ENCODE assay signal across 11 cellular contexts in the genomic region with DNA sequence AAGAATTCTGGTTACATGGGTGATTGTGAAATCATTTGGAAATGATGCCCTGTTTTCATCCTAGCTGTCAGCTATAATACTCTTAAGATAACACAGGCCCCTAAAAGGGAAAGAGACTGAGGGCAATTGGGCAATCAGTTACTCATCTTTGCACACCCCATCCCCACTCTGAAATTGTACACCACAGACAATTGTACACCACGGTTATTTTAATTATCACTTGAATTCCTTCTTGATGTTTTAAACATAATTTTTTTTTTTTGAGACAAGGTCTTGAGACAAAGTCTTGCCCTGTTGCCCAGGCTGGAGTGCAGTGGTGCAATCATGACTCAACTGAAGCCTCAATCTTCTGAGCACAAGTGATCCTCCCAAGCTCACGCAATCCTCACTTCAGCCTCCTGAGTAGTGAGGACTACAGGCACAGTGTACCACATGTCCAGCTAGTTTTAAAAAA.
DNase-seq lines count a peak whose midpoint lies in the region; ATAC-seq and TF ChIP-seq lines count a peak whose summit lies in the region.
"Had no signal": no experiment of that assay in that cellular context is flagged by ENCODE, and none has a peak within 500 bp of the region (broad histone marks: within the 10 kb centered on the region; RNA-seq: fewer than 3 reads in every experiment).

No MANE protein-coding gene starts in this region.

- no peak overlapping the region for H3K18ac ChIP-seq in IMR-90 (ENCODE audit: low read depth, low read length)

- dilution Hi-C loops in IMR-90 (cut with HindIII; ENCODE audit: low sequenced_read_pairs, unreplicated experiment), result no loop called here

- DNase-seq in IMR-90, result peak; percentile 69
- peak; percentile 72 for DNase-seq in astrocyte of the hippocampus (ENCODE audit: low read depth, low spot score)
- DNase-seq in hepatocyte (ENCODE audit: low spot score), result peak; percentile 56
- DNase-seq in tibial nerve (ENCODE audit: low spot score in 2 of 2), result peak in 1 of 2 donors; percentile 16
- no peak for DNase-seq in activated gamma-delta T cell treated with Interleukin-2 at 50 U/mL for 16 hours
- no peak for DNase-seq in GM13976 (ENCODE audit: low spot score)
- DNase-seq: activated T-cell treated with anti-CD3 and anti-CD28 coated beads, Interleukin-2, amount 50 U/mL, for 1 hour; colonic mucosa; NCI-H524 treated with DMSO at 0.1 percent for 48 hours had no signal

- no peak overlapping the region for H3K23ac ChIP-seq in IMR-90 (ENCODE audit: low read depth, low read length)

- H3K4me1 ChIP-seq in IMR-90 (ENCODE audit: control insufficient read depth, insufficient read depth, low read length) (peaks cover 2% of the 10 kb centered on the region; the same call in 1 of the 2 replicates), hepatocyte (ENCODE audit: insufficient read depth) (no peaks in the 10 kb centered on the region), tibial nerve (peaks cover 0 to 29% (median 6%) of the 10 kb centered on the region in 4 donors)
- H3K4me1 ChIP-seq: colonic mucosa had no signal

- no peak overlapping the region for H2BK5ac ChIP-seq in IMR-90 (ENCODE audit: low read depth, low read length, poor library complexity, severe bottlenecking)

- no peak overlapping the region for H3K4ac ChIP-seq in IMR-90 (ENCODE audit: low read depth, low read length)

- no peak overlapping the region for H2AK5ac ChIP-seq in IMR-90 (ENCODE audit: low read depth, low read length)

- no peak overlapping the region for H3K14ac ChIP-seq in IMR-90 (replicated peaks; ENCODE audit: low read depth, low read length)

- no peak for TF ChIP-seq RAD21 in IMR-90 (IDR thresholded peaks at IDR 0.05; ENCODE audit: low read length)

- H3K9ac ChIP-seq in IMR-90 (ENCODE audit: low read depth, low read length), result no peak overlapping the region

- H4K5ac ChIP-seq in IMR-90 (ENCODE audit: low read depth, low read length), result no peak overlapping the region; the same call in 1 of the 2 replicates

- TF ChIP-seq EP300 in tibial nerve (IDR thresholded peaks at IDR 0.05), result peak; percentile 9 to 49

- no peaks in the 10 kb centered on the region for H3K36me3 ChIP-seq in IMR-90 (ENCODE audit: control insufficient read depth, insufficient read depth, low read length)
- H3K36me3 ChIP-seq in hepatocyte (replicated peaks; ENCODE audit: insufficient read depth, low read depth), result no peaks in the 10 kb centered on the region
- H3K36me3 ChIP-seq in tibial nerve, result no peaks in the 10 kb centered on the region
- H3K36me3 ChIP-seq: colonic mucosa, ovary had no signal

- H3K9me3 ChIP-seq in IMR-90 (ENCODE audit: control insufficient read depth, insufficient read depth, low read length), result no peaks in the 10 kb centered on the region
- no peaks in the 10 kb centered on the region for H3K9me3 ChIP-seq in hepatocyte (ENCODE audit: low read depth)
- no peaks in the 10 kb centered on the region for H3K9me3 ChIP-seq in tibial nerve
- H3K9me3 ChIP-seq: colonic mucosa, ovary had no signal

- H4K20me1 ChIP-seq in IMR-90 (ENCODE audit: insufficient read depth, low read length) (no peaks in the 10 kb centered on the region), hepatocyte (ENCODE audit: insufficient read depth, poor library complexity, severe bottlenecking) (no peaks in the 10 kb centered on the region)

- no peak overlapping the region for H4K8ac ChIP-seq in IMR-90 (ENCODE audit: low read depth in 2 of 2, low read length in 2 of 2)

- POLR2A ChIA-PET in IMR-90 (lab: Charles Lee; ENCODE audit: unreplicated experiment), result no interaction called here

- ATAC-seq in IMR-90 (ENCODE audit: low read depth) (peak; percentile 88), HG03520 (IDR thresholded peaks at IDR 0.05; ENCODE audit: unreplicated experiment) (no peak)

- H2AFZ ChIP-seq in IMR-90 (replicated peaks; ENCODE audit: low read length, poor library complexity), result no peak overlapping the region
- H2AFZ ChIP-seq in hepatocyte, result no peak overlapping the region

- no peak overlapping the region for H3K56ac ChIP-seq in IMR-90 (ENCODE audit: extremely low read depth, insufficient read depth, low read length)

- BruUV-seq in IMR-90 (replicated peaks; lab: Mats Ljungman, UMichigan), result no TSS peak

- 0% methylated on average over 1 of the region's 2 CpGs; no CpG with 5 or more reads in 1 of the 2 experiments for WGBS in IMR-90 (ENCODE audit: extremely low coverage in 2 of 2, insufficient read length in 1 of 2), 2 experiments
- WGBS in hepatocyte (ENCODE audit: low lambda C conversion rate, missing lambda C conversion rate), result 51% methylated on average over 2 of the region's 2 CpGs
- 82 to 83% methylated on average over 2 of the region's 2 CpGs for WGBS in tibial nerve, 2 donors

- H3K4me3 ChIP-seq in IMR-90 (ENCODE audit: insufficient read depth, low read depth, low read length) (no peak overlapping the region), hepatocyte (no peak overlapping the region), tibial nerve (no peak overlapping the region)
- H3K4me3 ChIP-seq: colonic mucosa, ovary had no signal

- no peak overlapping the region for H2BK120ac ChIP-seq in IMR-90 (ENCODE audit: low read depth, low read length)

- intact Hi-C loops in IMR-90 (cut with micrococcal nuclease), result loop anchor here (2.0 kb wide), 1 partner anchor 44 kb away; no protein-coding TSS in a partner anchor

- no peaks in the 10 kb centered on the region for H3K79me1 ChIP-seq in IMR-90 (ENCODE audit: low read depth in 1 of 2, low read length in 2 of 2)

- H3K9me1 ChIP-seq in IMR-90 (ENCODE audit: insufficient read depth, low read length), result no peaks in the 10 kb centered on the region

- CTCF ChIA-PET in IMR-90 (lab: Yijun Ruan, JAX), result no interaction called here

- H3K79me2 ChIP-seq in hepatocyte, result no peaks in the 10 kb centered on the region

- H2AK9ac ChIP-seq in IMR-90 (replicated peaks; ENCODE audit: low read depth, low read length, poor library complexity), result no peak overlapping the region

- no peaks in the 10 kb centered on the region for H3K9me2 ChIP-seq in hepatocyte (replicated peaks; ENCODE audit: insufficient read depth)

- TF ChIP-seq POLR2A in IMR-90 (IDR thresholded peaks at IDR 0.05; ENCODE audit: low read depth, low read length) (no peak), tibial nerve (IDR thresholded peaks at IDR 0.05) (no peak)

- TF ChIP-seq CTCF in IMR-90 (conservative IDR thresholded peaks at IDR 0.05; ENCODE audit: low read depth, low read length) (no peak), hepatocyte (IDR thresholded peaks at IDR 0.05; ENCODE audit: poor library complexity) (no peak), tibial nerve (IDR thresholded peaks at IDR 0.05) (no peak), GM13976 (IDR thresholded peaks at IDR 0.05; ENCODE audit: borderline replicate concordance, control extremely low read depth, extremely low read depth, insufficient read depth, missing control alignments) (no peak)

- in situ Hi-C loops in IMR-90 (cut with MboI; ENCODE audit: low sequenced_read_pairs) (no loop called here), GM13976 (cut with MboI; ENCODE audit: low sequenced_read_pairs, unreplicated experiment) (no loop called here)

- no peaks in the 10 kb centered on the region; the same call in 1 of the 2 replicates for H3K27me3 ChIP-seq in IMR-90 (ENCODE audit: control insufficient read depth, insufficient read depth, low read length)
- no peaks in the 10 kb centered on the region for H3K27me3 ChIP-seq in hepatocyte
- H3K27me3 ChIP-seq in tibial nerve, result no peaks in the 10 kb centered on the region
- H3K27me3 ChIP-seq: colonic mucosa, ovary had no signal

- H3K27ac ChIP-seq in IMR-90 (ENCODE audit: insufficient read depth, low read length) (peak overlapping the region; percentile 24; the same call in 1 of the 2 replicates), hepatocyte (peak overlapping the region; percentile 35), tibial nerve (peak overlapping the region in 1 of 4 donors; percentile 39)
- H3K27ac ChIP-seq: colonic mucosa, ovary had no signal

- no peak overlapping the region for H2BK15ac ChIP-seq in IMR-90 (ENCODE audit: low read depth, low read length)

- no peak overlapping the region for H4K91ac ChIP-seq in IMR-90 (ENCODE audit: insufficient read depth, low read depth, low read length)

- H2BK20ac ChIP-seq in IMR-90 (ENCODE audit: low read depth, low read length), result no peak overlapping the region

- H3K4me2 ChIP-seq in IMR-90 (ENCODE audit: low read depth, low read length), result no peak overlapping the region
- no peak overlapping the region for H3K4me2 ChIP-seq in hepatocyte

TF ChIP-seq in IMR-90, 13 proteins besides CTCF, POLR2A, EP300 and RAD21 (continues in another document):
- no peak for TF ChIP-seq RFX5 (IDR thresholded peaks at IDR 0.05; ENCODE audit: low read depth, low read length)
- TF ChIP-seq BHLHE40 (IDR thresholded peaks at IDR 0.05; ENCODE audit: low read depth, low read length), result no peak
- no peak for TF ChIP-seq RCOR1 (IDR thresholded peaks at IDR 0.05; ENCODE audit: insufficient replicate concordance, low read length)
- no peak for TF ChIP-seq CHD1 (IDR thresholded peaks at IDR 0.05; ENCODE audit: low read depth, low read length)
- TF ChIP-seq, protein P1, sequence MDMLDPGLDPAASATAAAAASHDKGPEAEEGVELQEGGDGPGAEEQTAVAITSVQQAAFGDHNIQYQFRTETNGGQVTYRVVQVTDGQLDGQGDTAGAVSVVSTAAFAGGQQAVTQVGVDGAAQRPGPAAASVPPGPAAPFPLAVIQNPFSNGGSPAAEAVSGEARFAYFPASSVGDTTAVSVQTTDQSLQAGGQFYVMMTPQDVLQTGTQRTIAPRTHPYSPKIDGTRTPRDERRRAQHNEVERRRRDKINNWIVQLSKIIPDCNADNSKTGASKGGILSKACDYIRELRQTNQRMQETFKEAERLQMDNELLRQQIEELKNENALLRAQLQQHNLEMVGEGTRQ (IDR thresholded peaks at IDR 0.05; ENCODE audit: low read depth, low read length), result no peak
- TF ChIP-seq, protein P2, sequence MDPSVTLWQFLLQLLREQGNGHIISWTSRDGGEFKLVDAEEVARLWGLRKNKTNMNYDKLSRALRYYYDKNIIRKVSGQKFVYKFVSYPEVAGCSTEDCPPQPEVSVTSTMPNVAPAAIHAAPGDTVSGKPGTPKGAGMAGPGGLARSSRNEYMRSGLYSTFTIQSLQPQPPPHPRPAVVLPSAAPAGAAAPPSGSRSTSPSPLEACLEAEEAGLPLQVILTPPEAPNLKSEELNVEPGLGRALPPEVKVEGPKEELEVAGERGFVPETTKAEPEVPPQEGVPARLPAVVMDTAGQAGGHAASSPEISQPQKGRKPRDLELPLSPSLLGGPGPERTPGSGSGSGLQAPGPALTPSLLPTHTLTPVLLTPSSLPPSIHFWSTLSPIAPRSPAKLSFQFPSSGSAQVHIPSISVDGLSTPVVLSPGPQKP (IDR thresholded peaks at IDR 0.05; ENCODE audit: borderline replicate concordance, low read depth, low read length), result no peak
- no peak for TF ChIP-seq MXI1 (IDR thresholded peaks at IDR 0.05; ENCODE audit: borderline replicate concordance, low read depth, low read length)
- TF ChIP-seq SMC3 (IDR thresholded peaks at IDR 0.05; ENCODE audit: low read depth, low read length), result no peak
- TF ChIP-seq MAZ (IDR thresholded peaks at IDR 0.05; ENCODE audit: borderline replicate concordance, low read depth, low read length), result no peak
- TF ChIP-seq FOS (IDR thresholded peaks at IDR 0.05; ENCODE audit: low read depth, low read length), result peak; percentile 20; the same call in 1 of the 2 replicates
- TF ChIP-seq MAFK (IDR thresholded peaks at IDR 0.05; ENCODE audit: low read depth, low read length), result no peak

Comparison
In these comparisons a context has a peak if more than half of its experiments do, and no peak if none do; other contexts are left out.
1. DNase-seq: peak in IMR-90 (single experiment), astrocyte of the hippocampus (single experiment) and hepatocyte (single experiment); none in activated gamma-delta T cell treated with Interleukin-2 at 50 U/mL for 16 hours (single experiment) and GM13976 (single experiment).